ENCODE assay signal across 16 cellular contexts in genomic region chr2:165952085-165952484, GRCh38. TPM values are rescaled to one million over a fixed set of nuclear protein-coding genes. Genes with fewer than 3 reads are reported as not detected.
DNase-seq lines count a peak whose midpoint lies in the region; ATAC-seq and TF ChIP-seq lines count a peak whose summit lies in the region.
"Had no signal": no experiment of that assay in that cellular context is flagged by ENCODE, and none has a peak within 500 bp of the region (broad histone marks: within the 10 kb centered on the region; RNA-seq: fewer than 3 reads in every experiment).

No MANE protein-coding gene starts in this region.

- no peaks in the 10 kb centered on the region; the same call in 1 of the 2 replicates for H4K20me1 ChIP-seq in HCT116 (ENCODE audit: insufficient read depth)

- H2AFZ ChIP-seq in ACC112 (ENCODE audit: low read length, unreplicated experiment) (no peak overlapping the region), HCT116 (ENCODE audit: low read depth, low read length, poor library complexity, severe bottlenecking) (no peak overlapping the region)

- H3K4me3 ChIP-seq in ACC112 (ENCODE audit: low read depth, low read length) (peak overlapping the region; percentile 98), HCT116 (replicated peaks in 1 of 2; ENCODE audit: low read depth in 1 of 2, low read length in 2 of 2) (peak overlapping the region in 1 of 2 experiments; percentile 66; a peak in 1 of 4 replicates), SK-N-MC (peak overlapping the region; percentile 90), iPS-20b (ENCODE audit: low read length) (peak overlapping the region; percentile 95)

- no peak for TF ChIP-seq CTCF in HCT116 (IDR thresholded peaks at IDR 0.05 in 2 of 3, conservative IDR thresholded peaks at IDR 0.05 in 1 of 3; ENCODE audit: borderline replicate concordance in 1 of 3, insufficient read depth in 1 of 3, low read depth in 2 of 3, low read length in 2 of 3)

- DNase-seq in HCT116 (ENCODE audit: low read depth, low spot score) (no peak), SK-N-MC (ENCODE audit: low read depth, low spot score) (no peak), RPMI8226 (no peak), dermis blood vessel endothelial cell (no peak), Right ventricle myocardium inferior (ENCODE audit: missing footprints) (no peak)
- no peak for DNase-seq in activated effector memory CD4-positive, alpha-beta T cell treated with Interleukin-2 at 50 U/mL for 16 hours
- DNase-seq: activated CD4-positive, alpha-beta memory T cell treated with anti-CD3 and anti-CD28 coated beads for 36 hours; AML-193; MG63; sigmoid colon; stimulated activated naive CD8-positive, alpha-beta T cell treated with anti-CD3 and anti-CD28 coated beads, Interleukin-15, Interleukin-2, amounts not matched to agents 100 U/mL and 50 U/mL, for 24 hours had no signal

- POLR2A ChIA-PET in HCT116 (lab: Charles Lee), result no interaction called here

- intact Hi-C loops in HCT116 (cut with micrococcal nuclease) (loop anchor here (5.0 kb wide), 2 partner anchors 160 to 465 kb away; partner anchors contain the start of gene GALNT3), Right ventricle myocardium inferior (cut with DNase I) (loop anchor here (5.0 kb wide), 1 partner anchor 230 kb away; no protein-coding TSS in a partner anchor)

- peaks cover 6% of the 10 kb centered on the region for H3K36me3 ChIP-seq in ACC112 (ENCODE audit: insufficient read depth, low read length)
- H3K36me3 ChIP-seq in HCT116 (ENCODE audit: control insufficient read depth in 1 of 2, insufficient read depth in 2 of 2, low read length in 2 of 2), result no peaks in the 10 kb centered on the region; a peak in 1 of 4 replicates
- peaks cover 22% of the 10 kb centered on the region for H3K36me3 ChIP-seq in SK-N-MC (ENCODE audit: insufficient read depth, low read length)
- peaks cover 25% of the 10 kb centered on the region for H3K36me3 ChIP-seq in iPS-20b (ENCODE audit: insufficient read depth, low read depth, low read length)

- CTCF ChIA-PET in HCT116 (lab: Charles Lee), result interaction anchor here (3.6 kb wide), 1 partner anchor 176 kb away, joined by 26 read pairs; the partner anchor contains the start of gene SCN1A

- H3K9me3 ChIP-seq in HCT116 (ENCODE audit: control insufficient read depth in 1 of 2, insufficient read depth in 1 of 2, low read depth in 1 of 2, low read length in 2 of 2) (no peaks in the 10 kb centered on the region), SK-N-MC (ENCODE audit: low read depth, low read length) (no peaks in the 10 kb centered on the region), iPS-20b (ENCODE audit: insufficient read depth, low read depth, low read length) (no peaks in the 10 kb centered on the region)
- H3K9me3 ChIP-seq: MG63, sigmoid colon, SJSA1 had no signal

- H3K79me2 ChIP-seq in ACC112 (ENCODE audit: control insufficient read depth, insufficient read depth, low read length, unreplicated experiment), result peaks cover 37% of the 10 kb centered on the region
- H3K79me2 ChIP-seq in HCT116 (ENCODE audit: insufficient read depth, low read length), result peaks cover 26% of the 10 kb centered on the region

- TF ChIP-seq POLR2A in HCT116 (IDR thresholded peaks at IDR 0.05; ENCODE audit: borderline replicate concordance, extremely low read depth, insufficient read depth, insufficient read length), result no peak

- H3K9me2 ChIP-seq in HCT116 (ENCODE audit: insufficient read depth), result no peaks in the 10 kb centered on the region

- H3K27me3 ChIP-seq in ACC112 (ENCODE audit: insufficient read depth, low read length) (no peaks in the 10 kb centered on the region), HCT116 (ENCODE audit: insufficient read depth, low read length) (no peaks in the 10 kb centered on the region), iPS-20b (ENCODE audit: insufficient read depth, low read length) (peaks cover 7% of the 10 kb centered on the region; the same call in 1 of the 2 replicates)
- H3K27me3 ChIP-seq: MG63, sigmoid colon, SJSA1 had no signal

- no peak for TF ChIP-seq RAD21 in HCT116 (IDR thresholded peaks at IDR 0.05; ENCODE audit: low read depth)

- H3K9ac ChIP-seq in HCT116 (ENCODE audit: low read length) (no peak overlapping the region), SK-N-MC (ENCODE audit: insufficient read length) (no peak overlapping the region), iPS-20b (ENCODE audit: low read depth, low read length) (peak overlapping the region; percentile 87; the same call in 1 of the 2 replicates)

- no TSS peak for BruUV-seq in HCT116 (replicated peaks; lab: Mats Ljungman, UMichigan)

- no peak overlapping the region for H3K27ac ChIP-seq in ACC112 (ENCODE audit: low read depth, low read length)
- H3K27ac ChIP-seq in HCT116 (ENCODE audit: low read depth, low read length), result no peak overlapping the region
- H3K27ac ChIP-seq in SK-N-MC, result no peak overlapping the region
- H3K27ac ChIP-seq in iPS-20b (ENCODE audit: low read length), result no peak overlapping the region
- H3K27ac ChIP-seq: HL-60, SJSA1 had no signal

- H3K4me1 ChIP-seq in ACC112 (ENCODE audit: control insufficient read depth, insufficient read depth, low read length, unreplicated experiment), result peaks cover 23% of the 10 kb centered on the region
- peaks cover 0 to 15% of the 10 kb centered on the region in 2 experiments; a peak in 2 of 4 replicates for H3K4me1 ChIP-seq in HCT116 (ENCODE audit: control insufficient read depth in 1 of 2, insufficient read depth in 2 of 2, low read length in 2 of 2)
- H3K4me1 ChIP-seq in iPS-20b (ENCODE audit: insufficient read depth, low read length), result peaks cover 10% of the 10 kb centered on the region; the same call in 1 of the 2 replicates

- peak overlapping the region; percentile 73 for H3K4me2 ChIP-seq in HCT116 (ENCODE audit: low read length)

- no peak for ATAC-seq in HCT116
- no peak for ATAC-seq in Right ventricle myocardium inferior
- ATAC-seq: activated T-helper 17 cell treated with anti-CD3 and anti-CD28 coated beads, Interleukin-2, amount 50 U/mL, for 72 hours; stimulated activated naive CD8-positive, alpha-beta T cell treated with anti-CD3 and anti-CD28 coated beads, Interleukin-15, Interleukin-2, amounts not matched to agents 100 U/mL and 50 U/mL, for 24 hours had no signal

- RAD21 ChIA-PET in HCT116 (lab: Charles Lee; ENCODE audit: low non-redundant PET in 1 of 2, low total read pairs in 2 of 2, uncharacterized antibody in 2 of 2, unreplicated experiment in 2 of 2), result no interaction called here

TF ChIP-seq in HCT116, 20 proteins besides CTCF, POLR2A, EP300 and RAD21:
- TF ChIP-seq MAX (IDR thresholded peaks at IDR 0.05) (no peak), CBX3 (IDR thresholded peaks at IDR 0.05; ENCODE audit: low read depth) (no peak), ELF1 (IDR thresholded peaks at IDR 0.05; ENCODE audit: borderline replicate concordance, low read depth) (no peak)

RNA-seq across cellular contexts. Expression of gene TTC21B, which starts 1.5 kb away (rescaled TPM):
- 12.2 TPM for total RNA-seq in HCT116 (2021; ENCODE audit: unreplicated experiment)
- 5.3 and 6.8 TPM in 2 replicates for polyA plus RNA-seq in HCT116 (2012)
- 33.4 and 45.2 TPM in 2 replicates for total RNA-seq in dermis blood vessel endothelial cell
- 15.6 TPM for total RNA-seq in Right ventricle myocardium inferior
